In the genomic region with DNA sequence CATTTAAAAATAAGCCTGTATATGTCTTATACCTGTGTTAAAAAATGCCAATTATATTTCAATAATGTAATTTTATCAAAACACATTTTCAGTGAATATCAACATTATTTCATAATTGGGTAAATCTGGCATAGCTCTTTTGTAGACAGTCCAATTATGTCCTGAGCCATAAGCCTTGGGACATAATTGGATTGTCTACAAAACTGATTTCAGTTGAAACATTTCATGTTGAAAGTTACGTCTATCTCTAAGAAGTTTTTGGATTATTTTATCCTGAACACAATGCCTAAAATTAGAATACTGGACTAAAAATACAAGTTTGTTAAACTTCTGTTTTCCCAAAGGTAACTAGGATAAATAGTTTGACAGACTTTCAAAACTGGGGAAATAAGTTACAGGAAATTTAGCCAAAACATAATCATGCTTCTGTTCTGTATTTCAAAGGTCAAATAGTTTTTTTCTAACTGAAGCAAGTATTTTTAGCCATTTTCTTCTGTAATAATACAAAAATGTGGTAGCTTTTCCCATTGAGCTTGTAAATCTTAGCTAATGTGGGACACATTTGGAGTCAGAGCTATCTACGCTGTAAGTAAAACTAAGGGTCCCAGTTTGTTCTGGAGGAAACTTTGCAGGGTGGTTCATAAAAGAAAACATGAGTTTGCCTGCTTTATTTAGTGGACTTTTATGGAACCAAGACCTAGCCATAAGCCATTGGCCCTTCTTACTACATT, we compare ENCODE assay signal across 22 cellular contexts.
DNase-seq lines count a peak whose midpoint lies in the region; ATAC-seq, FAIRE-seq and TF ChIP-seq lines count a peak whose summit lies in the region.
"Had no signal": no experiment of that assay in that cellular context is flagged by ENCODE, and none has a peak within 500 bp of the region (broad histone marks: within the 10 kb centered on the region; RNA-seq: fewer than 3 reads in every experiment).

No MANE protein-coding gene starts in this region.

- no peak overlapping the region for H3K27ac Mint-ChIP-seq in astrocyte (ENCODE audit: unreplicated experiment)
- H3K27ac Mint-ChIP-seq in osteocyte (ENCODE audit: unreplicated experiment), result peak overlapping the region; percentile 81
- H3K27ac Mint-ChIP-seq: activated naive CD4-positive, alpha-beta T cell treated with anti-CD3 and anti-CD28 coated beads, Interleukin-2, amount 50 U/mL, for 24 hours; activated T-cell treated with anti-CD3 and anti-CD28 coated beads, Interleukin-2, amount 50 U/mL, for 24 hours; CD4-positive, alpha-beta T cell had no signal

- TF ChIP-seq EP300 in gastroesophageal sphincter (IDR thresholded peaks at IDR 0.05) (no peak), tibial nerve (IDR thresholded peaks at IDR 0.05) (peak; percentile 10 to 58)

- H4K20me1 ChIP-seq in astrocyte (ENCODE audit: insufficient read depth, low read length), result no peaks in the 10 kb centered on the region

- H3K9me3 Mint-ChIP-seq in astrocyte (ENCODE audit: unreplicated experiment) (no peaks in the 10 kb centered on the region), osteocyte (ENCODE audit: unreplicated experiment) (peaks cover 7% of the 10 kb centered on the region)
- no peaks in the 10 kb centered on the region for H3K9me3 Mint-ChIP-seq in activated T-cell treated with anti-CD3 and anti-CD28 coated beads, Interleukin-2, amount 50 U/mL, for 4 hours
- H3K9me3 Mint-ChIP-seq: activated naive CD4-positive, alpha-beta T cell treated with anti-CD3 and anti-CD28 coated beads, Interleukin-2, amount 50 U/mL, for 24 hours; activated T-cell treated with anti-CD3 and anti-CD28 coated beads, Interleukin-2, amount 50 U/mL, for 24 hours; CD4-positive, alpha-beta T cell; nephron progenitor cell had no signal

- H3K9me3 ChIP-seq in astrocyte (ENCODE audit: insufficient read depth, low read depth, low read length) (no peaks in the 10 kb centered on the region), gastroesophageal sphincter (no peaks in the 10 kb centered on the region), tibial nerve (no peaks in the 10 kb centered on the region)

- peaks cover 13% of the 10 kb centered on the region for H3K4me1 Mint-ChIP-seq in astrocyte (ENCODE audit: low read depth, unreplicated experiment)
- H3K4me1 Mint-ChIP-seq in osteocyte (ENCODE audit: unreplicated experiment), result peaks cover 31% of the 10 kb centered on the region
- no peaks in the 10 kb centered on the region for H3K4me1 Mint-ChIP-seq in activated T-cell treated with anti-CD3 and anti-CD28 coated beads, Interleukin-2, amount 50 U/mL, for 4 hours (ENCODE audit: low read depth)
- H3K4me1 Mint-ChIP-seq: activated naive CD4-positive, alpha-beta T cell treated with anti-CD3 and anti-CD28 coated beads, Interleukin-2, amount 50 U/mL, for 24 hours had no signal

- H3K27me3 Mint-ChIP-seq in astrocyte (ENCODE audit: low read depth, unreplicated experiment), result no peaks in the 10 kb centered on the region
- no peaks in the 10 kb centered on the region for H3K27me3 Mint-ChIP-seq in osteocyte (ENCODE audit: unreplicated experiment)
- peaks cover 17% of the 10 kb centered on the region for H3K27me3 Mint-ChIP-seq in activated T-cell treated with anti-CD3 and anti-CD28 coated beads, Interleukin-2, amount 50 U/mL, for 4 hours (ENCODE audit: low read depth)
- H3K27me3 Mint-ChIP-seq: progenitor cell of endocrine pancreas had no signal

- FAIRE-seq in astrocyte (lab: Jason Lieb, UNC) (peak; percentile 39), H54 (lab: Jason Lieb, UNC) (no peak)
- FAIRE-seq: GM12891, K562 had no signal

- H3K36me3 Mint-ChIP-seq in astrocyte (ENCODE audit: low read depth, unreplicated experiment) (peaks cover 3% of the 10 kb centered on the region), osteocyte (ENCODE audit: unreplicated experiment) (peaks cover 51% of the 10 kb centered on the region)
- H3K36me3 Mint-ChIP-seq in activated T-cell treated with anti-CD3 and anti-CD28 coated beads, Interleukin-2, amount 50 U/mL, for 4 hours (ENCODE audit: insufficient read depth), result no peaks in the 10 kb centered on the region
- H3K36me3 Mint-ChIP-seq: activated naive CD4-positive, alpha-beta T cell treated with anti-CD3 and anti-CD28 coated beads, Interleukin-2, amount 50 U/mL, for 24 hours had no signal

- peaks cover 17% of the 10 kb centered on the region for H3K4me1 ChIP-seq in astrocyte (ENCODE audit: insufficient read depth, low read length)
- peaks cover 0 to 52% (median 10%) of the 10 kb centered on the region in 3 donors for H3K4me1 ChIP-seq in gastroesophageal sphincter
- peaks cover 0 to 50% (median 8%) of the 10 kb centered on the region in 4 donors for H3K4me1 ChIP-seq in tibial nerve

- DNase-seq in astrocyte (ENCODE audit: low read depth) (no peak), osteocyte (ENCODE audit: extremely low spot score, unreplicated experiment) (no peak), tibial nerve (ENCODE audit: low spot score in 2 of 2) (no peak), iPS-NIHi7 (ENCODE audit: extremely low spot score) (no peak), H54 (ENCODE audit: insufficient read length, low spot score) (no peak)
- no peak for DNase-seq in activated T-cell treated with anti-CD3 and anti-CD28 coated beads, Interleukin-2, amount 50 U/mL, for 4 hours
- DNase-seq in activated effector memory CD4-positive, alpha-beta T cell treated with anti-CD3 and anti-CD28 coated beads, Interleukin-2, amount 50 U/mL, for 16 hours, result no peak
- DNase-seq: activated T-cell treated with anti-CD3 and anti-CD28 coated beads, Interleukin-2, amount 50 U/mL, for 24 hours; CD4-positive, alpha-beta T cell; DMS53; GOT3; midbrain; NCI-H146; NCI-H69; nephron progenitor cell; stimulated activated CD4-positive, alpha-beta T cell treated with anti-CD3 and anti-CD28 coated beads, Interleukin-12 subunit alpha, Interleukin-12 subunit beta, amount 100 ng/mL, for 4 hours had no signal

- WGBS in gastroesophageal sphincter (ENCODE audit: low coverage in 1 of 2), 2 donors, result 18 to 29% methylated on average over 2 of the region's 2 CpGs
- 15 to 22% methylated on average over 2 of the region's 2 CpGs for WGBS in tibial nerve, 2 donors

- TF ChIP-seq POLR2A in gastroesophageal sphincter (IDR thresholded peaks at IDR 0.05) (no peak), tibial nerve (IDR thresholded peaks at IDR 0.05) (no peak), H54 (IDR thresholded peaks at IDR 0.05; ENCODE audit: low read depth, low read length) (no peak)

- H3K4me2 ChIP-seq in astrocyte (ENCODE audit: low read length), result no peak overlapping the region
- H3K4me2 ChIP-seq: hepatocyte had no signal

- peaks cover 25% of the 10 kb centered on the region for H3K36me3 ChIP-seq in astrocyte (ENCODE audit: insufficient read depth, low read length)
- H3K36me3 ChIP-seq in gastroesophageal sphincter, result peaks cover 0 to 20% of the 10 kb centered on the region in 2 donors
- peaks cover 0 to 25% (median 0%) of the 10 kb centered on the region in 3 donors for H3K36me3 ChIP-seq in tibial nerve

- peaks cover 7% of the 10 kb centered on the region for H3K79me2 ChIP-seq in astrocyte (ENCODE audit: insufficient read depth, low read length)

- H3K4me3 ChIP-seq in astrocyte (ENCODE audit: insufficient read depth, low read depth, low read length) (no peak overlapping the region), gastroesophageal sphincter (no peak overlapping the region), tibial nerve (no peak overlapping the region)
- H3K4me3 ChIP-seq: hepatocyte, K562 had no signal

- peak; percentile 80 for ATAC-seq in gastroesophageal sphincter
- no peak for ATAC-seq in activated T-cell treated with anti-CD3 and anti-CD28 coated beads, Interleukin-2, amount 50 U/mL, for 4 hours
- ATAC-seq: K562 had no signal

- no peak overlapping the region for H3K4me3 Mint-ChIP-seq in astrocyte (ENCODE audit: unreplicated experiment)
- no peak overlapping the region for H3K4me3 Mint-ChIP-seq in osteocyte (ENCODE audit: unreplicated experiment)
- no peak overlapping the region for H3K4me3 Mint-ChIP-seq in activated T-cell treated with anti-CD3 and anti-CD28 coated beads, Interleukin-2, amount 50 U/mL, for 4 hours
- H3K4me3 Mint-ChIP-seq: activated naive CD4-positive, alpha-beta T cell treated with anti-CD3 and anti-CD28 coated beads, Interleukin-2, amount 50 U/mL, for 24 hours; activated T-cell treated with anti-CD3 and anti-CD28 coated beads, Interleukin-2, amount 50 U/mL, for 24 hours; CD4-positive, alpha-beta T cell; nephron progenitor cell had no signal

- TF ChIP-seq CTCF in astrocyte (IDR thresholded peaks at IDR 0.05; ENCODE audit: insufficient read depth, low read depth, low read length) (no peak), gastroesophageal sphincter (IDR thresholded peaks at IDR 0.05) (no peak), osteocyte (IDR thresholded peaks at IDR 0.05) (no peak), tibial nerve (IDR thresholded peaks at IDR 0.05) (no peak)

- no peak overlapping the region for H2AFZ ChIP-seq in astrocyte (ENCODE audit: low read depth, low read length)
- H2AFZ ChIP-seq: hepatocyte had no signal

- H3K27ac ChIP-seq in astrocyte (ENCODE audit: low read depth, low read length) (no peak overlapping the region), gastroesophageal sphincter (peak overlapping the region; percentile 56 to 75 (median 60)), tibial nerve (peak overlapping the region; percentile 31 to 86 (median 58))
- H3K27ac ChIP-seq: hepatocyte had no signal

- no peak overlapping the region for H3K9ac ChIP-seq in astrocyte (ENCODE audit: low read length)

- H3K27me3 ChIP-seq in astrocyte (ENCODE audit: insufficient read depth, low read length) (no peaks in the 10 kb centered on the region), gastroesophageal sphincter (no peaks in the 10 kb centered on the region), tibial nerve (no peaks in the 10 kb centered on the region)
- H3K27me3 ChIP-seq: hepatocyte had no signal
